In the genomic region with DNA sequence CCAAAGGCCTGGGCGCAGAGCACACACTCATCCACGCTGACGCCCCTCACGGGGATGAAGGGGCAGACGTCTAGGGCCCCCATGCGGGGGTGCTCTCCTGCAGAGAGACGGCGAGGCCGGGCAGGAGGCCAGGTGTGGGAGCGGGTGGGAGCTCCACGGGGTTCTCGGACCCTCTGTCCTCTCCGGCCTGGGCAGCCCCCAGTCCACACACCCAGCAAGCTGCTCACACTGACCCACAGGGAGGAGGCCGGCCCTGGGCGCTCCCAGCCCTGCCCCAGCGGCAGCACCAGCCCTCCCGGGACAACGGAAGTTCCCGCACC, we compare ENCODE assay signal across 1 cellular context.
TF ChIP-seq lines count a peak whose summit lies in the region.

No MANE protein-coding gene starts in this region.

TF ChIP-seq in HepG2, 621 proteins besides CTCF, POLR2A, EP300 and RAD21:
- TF ChIP-seq MXD4 (CRISPR knock-in tag; IDR thresholded peaks at IDR 0.05) (no peak), ZFP90 (CRISPR knock-in tag; IDR thresholded peaks at IDR 0.05; ENCODE audit: borderline replicate concordance) (0 out of 2 replicates have a peak, but pooled peaks have one; percentile 24), AKAP8 (CRISPR knock-in tag; IDR thresholded peaks at IDR 0.05) (0 out of 2 replicates have a peak, but pooled peaks have one; percentile 5), ELF1 (CRISPR knock-in tag; IDR thresholded peaks at IDR 0.05) (no peak), ZBTB38 (CRISPR knock-in tag; IDR thresholded peaks at IDR 0.05) (peak; percentile 32; the same call in 1 of the 2 replicates), MED13 (CRISPR knock-in tag; IDR thresholded peaks at IDR 0.05) (peak; percentile 9; the same call in 1 of the 2 replicates), PAX8 (CRISPR knock-in tag; IDR thresholded peaks at IDR 0.05; ENCODE audit: borderline replicate concordance) (no peak), RARG (CRISPR knock-in tag; IDR thresholded peaks at IDR 0.05; ENCODE audit: low read depth) (no peak), EHMT2 (IDR thresholded peaks at IDR 0.05; ENCODE audit: borderline replicate concordance, low read depth, low read length) (no peak), BRD4 (CRISPR knock-in tag; IDR thresholded peaks at IDR 0.05) (0 out of 2 replicates have a peak, but pooled peaks have one; percentile 13), SNAI1 (CRISPR knock-in tag; IDR thresholded peaks at IDR 0.05; ENCODE audit: borderline replicate concordance) (no peak), MAFF (IDR thresholded peaks at IDR 0.05; ENCODE audit: low read depth, low read length) (no peak)
- TF ChIP-seq, protein P1, sequence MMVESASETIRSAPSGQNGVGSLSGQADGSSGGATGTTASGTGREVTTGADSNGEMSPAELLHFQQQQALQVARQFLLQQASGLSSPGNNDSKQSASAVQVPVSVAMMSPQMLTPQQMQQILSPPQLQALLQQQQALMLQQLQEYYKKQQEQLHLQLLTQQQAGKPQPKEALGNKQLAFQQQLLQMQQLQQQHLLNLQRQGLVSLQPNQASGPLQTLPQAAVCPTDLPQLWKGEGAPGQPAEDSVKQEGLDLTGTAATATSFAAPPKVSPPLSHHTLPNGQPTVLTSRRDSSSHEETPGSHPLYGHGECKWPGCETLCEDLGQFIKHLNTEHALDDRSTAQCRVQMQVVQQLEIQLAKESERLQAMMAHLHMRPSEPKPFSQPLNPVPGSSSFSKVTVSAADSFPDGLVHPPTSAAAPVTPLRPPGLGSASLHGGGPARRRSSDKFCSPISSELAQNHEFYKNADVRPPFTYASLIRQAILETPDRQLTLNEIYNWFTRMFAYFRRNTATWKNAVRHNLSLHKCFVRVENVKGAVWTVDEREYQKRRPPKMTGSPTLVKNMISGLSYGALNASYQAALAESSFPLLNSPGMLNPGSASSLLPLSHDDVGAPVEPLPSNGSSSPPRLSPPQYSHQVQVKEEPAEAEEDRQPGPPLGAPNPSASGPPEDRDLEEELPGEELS (CRISPR knock-in tag; IDR thresholded peaks at IDR 0.05), result 0 out of 2 replicates have a peak, but pooled peaks have one; percentile 1
- TF ChIP-seq, protein P2, sequence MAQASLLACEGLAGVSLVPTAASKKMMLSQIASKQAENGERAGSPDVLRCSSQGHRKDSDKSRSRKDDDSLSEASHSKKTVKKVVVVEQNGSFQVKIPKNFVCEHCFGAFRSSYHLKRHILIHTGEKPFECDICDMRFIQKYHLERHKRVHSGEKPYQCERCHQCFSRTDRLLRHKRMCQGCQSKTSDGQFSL (CRISPR knock-in tag; IDR thresholded peaks at IDR 0.05), result peak; percentile 55; the same call in 1 of the 2 replicates
- TF ChIP-seq, protein P3, sequence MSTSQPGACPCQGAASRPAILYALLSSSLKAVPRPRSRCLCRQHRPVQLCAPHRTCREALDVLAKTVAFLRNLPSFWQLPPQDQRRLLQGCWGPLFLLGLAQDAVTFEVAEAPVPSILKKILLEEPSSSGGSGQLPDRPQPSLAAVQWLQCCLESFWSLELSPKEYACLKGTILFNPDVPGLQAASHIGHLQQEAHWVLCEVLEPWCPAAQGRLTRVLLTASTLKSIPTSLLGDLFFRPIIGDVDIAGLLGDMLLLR (CRISPR knock-in tag; IDR thresholded peaks at IDR 0.05), result no peak
